8 cellular contexts compared by ENCODE assay signal in the genomic region with DNA sequence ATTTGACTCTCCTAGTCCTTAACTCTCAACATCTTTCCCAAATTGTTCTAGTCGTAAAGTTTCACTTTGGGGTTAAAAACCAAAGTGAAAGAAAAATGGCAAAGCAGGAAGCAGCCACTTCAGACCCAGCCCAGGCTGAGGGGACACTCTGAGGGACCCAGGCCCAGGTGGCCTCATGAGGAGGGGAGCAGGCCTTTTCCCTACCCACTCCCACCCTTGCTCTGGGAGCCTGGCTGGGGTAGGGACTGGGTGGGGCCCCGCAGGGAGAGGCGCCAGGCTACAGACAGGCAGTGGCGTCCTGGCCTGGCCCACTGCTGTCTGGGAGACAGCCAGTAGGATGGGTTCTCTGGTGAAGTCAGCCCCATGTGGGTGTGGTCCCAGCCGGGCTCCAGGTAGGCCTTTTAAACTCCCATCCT.
DNase-seq lines count a peak whose midpoint lies in the region; ATAC-seq and TF ChIP-seq lines count a peak whose summit lies in the region.

No MANE protein-coding gene starts in this region.

- DNase-seq in A172 (ENCODE audit: low spot score) (peak; percentile 71), H9 (peak; percentile 87), right atrium auricular region (ENCODE audit: low spot score) (no peak), HEK293T (ENCODE audit: extremely low spot score) (no peak), NCI-H2107 treated with DMSO at 0.1 percent for 48 hours (lab: John Stamatoyannopoulos, UW; ENCODE audit: unreplicated experiment) (no peak), midbrain (lab: John Stamatoyannopoulos, UW) (no peak)
- DNase-seq in activated CD8-positive, alpha-beta T cell treated with anti-CD3 and anti-CD28 coated beads for 36 hours, result peak; percentile 40
- peak; percentile 20 for DNase-seq in stimulated activated CD4-positive, alpha-beta T cell treated with anti-CD3 and anti-CD28 coated beads, Interleukin-4, amount 100 ng/mL, for 1 hour

- H4K91ac ChIP-seq in H9 (ENCODE audit: insufficient read length, low read depth, low read length), result no peak overlapping the region

- CTCF ChIA-PET in activated CD8-positive, alpha-beta T cell treated with anti-CD3 and anti-CD28 coated beads for 36 hours (lab: Charles Lee), result interaction anchor here (1.0 to 1.7 kb wide), 5 partner anchors 8 to 391 kb away, joined by 3 to 5 read pairs (median 4); a partner anchor contains a TSS
- CTCF ChIA-PET in HEK293T (lab: Yijun Ruan, JAX), result no interaction called here

- no peak overlapping the region for H3K23ac ChIP-seq in H9 (ENCODE audit: insufficient read length, low read depth, low read length)

- H4K5ac ChIP-seq in H9 (ENCODE audit: insufficient read length, low read depth, low read length), result no peak overlapping the region

- no peak overlapping the region for H4K8ac ChIP-seq in H9 (replicated peaks; ENCODE audit: insufficient read length, low read depth, low read length)

- no peak overlapping the region for H2BK15ac ChIP-seq in H9 (ENCODE audit: low read depth, low read length)

- H3T11ph ChIP-seq in H9 (ENCODE audit: low read length), result no peak overlapping the region

- no peaks in the 10 kb centered on the region for H3K27me3 ChIP-seq in H9 (ENCODE audit: insufficient read depth, low read length)
- no peaks in the 10 kb centered on the region for H3K27me3 ChIP-seq in right atrium auricular region

- H2BK120ac ChIP-seq in H9 (ENCODE audit: low read depth, low read length, poor library complexity, severe bottlenecking), result no peak overlapping the region

- no peaks in the 10 kb centered on the region for H3K27me3 Mint-ChIP-seq in H9 (ENCODE audit: low read depth)
- H3K27me3 Mint-ChIP-seq in activated CD8-positive, alpha-beta T cell treated with anti-CD3 and anti-CD28 coated beads for 36 hours, result no peaks in the 10 kb centered on the region

- H2BK5ac ChIP-seq in H9 (ENCODE audit: insufficient read length, low read length), result no peak overlapping the region

- peaks cover 30 to 42% of the 10 kb centered on the region in 2 experiments for H3K4me1 Mint-ChIP-seq in H9
- peaks cover 32% of the 10 kb centered on the region for H3K4me1 Mint-ChIP-seq in activated CD8-positive, alpha-beta T cell treated with anti-CD3 and anti-CD28 coated beads for 36 hours (ENCODE audit: low read depth)

- no peak overlapping the region for H3K9ac ChIP-seq in H9 (ENCODE audit: extremely low read depth, insufficient read length, low read length)

- H3K36me3 Mint-ChIP-seq in H9 (ENCODE audit: insufficient read depth in 1 of 3, low read depth in 3 of 3), result peaks cover 1 to 10% (median 9%) of the 10 kb centered on the region in 3 experiments; a peak in 4 of 7 replicates
- no peaks in the 10 kb centered on the region for H3K36me3 Mint-ChIP-seq in activated CD8-positive, alpha-beta T cell treated with anti-CD3 and anti-CD28 coated beads for 36 hours (ENCODE audit: low read depth)

- POLR2A ChIA-PET in activated CD8-positive, alpha-beta T cell treated with anti-CD3 and anti-CD28 coated beads for 36 hours (lab: Charles Lee), result no interaction called here
- POLR2A ChIA-PET in HEK293T (lab: Yijun Ruan, JAX), result no interaction called here

- H3K9me3 Mint-ChIP-seq in H9, result no peaks in the 10 kb centered on the region
- no peaks in the 10 kb centered on the region for H3K9me3 Mint-ChIP-seq in activated CD8-positive, alpha-beta T cell treated with anti-CD3 and anti-CD28 coated beads for 36 hours

- H3K4me2 ChIP-seq in H9 (ENCODE audit: insufficient read depth, insufficient read length, low read length), result no peak overlapping the region

- H3K4ac ChIP-seq in H9 (ENCODE audit: low read depth, low read length), result no peak overlapping the region

- H2BK12ac ChIP-seq in H9 (ENCODE audit: insufficient read length, low read depth, low read length), result no peak overlapping the region

- H3K9me3 ChIP-seq in H9 (ENCODE audit: control insufficient read depth, low read depth, low read length) (no peaks in the 10 kb centered on the region), right atrium auricular region (no peaks in the 10 kb centered on the region)

- no peak overlapping the region for H3K56ac ChIP-seq in H9 (ENCODE audit: insufficient read length, low read depth, low read length)

- H2AFZ ChIP-seq in H9 (ENCODE audit: low read length), result no peak overlapping the region

- H3K4me3 ChIP-seq in right atrium auricular region, result peak overlapping the region in 1 of 2 donors; percentile 25

- peak overlapping the region in 2 of 3 experiments; percentile 83 to 92; a peak in 4 of 7 replicates for H3K27ac Mint-ChIP-seq in H9
- peak overlapping the region; percentile 81 for H3K27ac Mint-ChIP-seq in activated CD8-positive, alpha-beta T cell treated with anti-CD3 and anti-CD28 coated beads for 36 hours

- no peak overlapping the region; a peak in 1 of 5 replicates for H3K4me3 Mint-ChIP-seq in H9
- H3K4me3 Mint-ChIP-seq in activated CD8-positive, alpha-beta T cell treated with anti-CD3 and anti-CD28 coated beads for 36 hours, result peak overlapping the region; percentile 66

- WGBS in H9 (ENCODE audit: extremely low coverage, insufficient read length, low lambda C conversion rate), result no CpG with 5 or more reads among the region's 5 CpGs

- no peak overlapping the region for H2BK20ac ChIP-seq in H9 (ENCODE audit: low read depth, low read length, poor library complexity, severe bottlenecking)

- ATAC-seq in activated CD8-positive, alpha-beta T cell treated with anti-CD3 and anti-CD28 coated beads for 36 hours, result peak; percentile 89

- H2AK5ac ChIP-seq in H9 (ENCODE audit: insufficient read length, low read length), result no peak overlapping the region

- no peaks in the 10 kb centered on the region for H4K20me1 ChIP-seq in H9 (ENCODE audit: control insufficient read depth, insufficient read depth, insufficient read length)

- H3K79me2 ChIP-seq in H9 (ENCODE audit: insufficient read depth, low read length), result peaks cover 5% of the 10 kb centered on the region; the same call in 1 of the 2 replicates

- intact Hi-C loops in activated CD8-positive, alpha-beta T cell treated with anti-CD3 and anti-CD28 coated beads for 36 hours (cut with micrococcal nuclease), result no loop called here

- H3K18ac ChIP-seq in H9 (ENCODE audit: insufficient read length, low read depth, low read length), result no peak overlapping the region

- H3K79me1 ChIP-seq in H9 (ENCODE audit: insufficient read depth, low read depth, low read length, poor library complexity, severe bottlenecking), result no peaks in the 10 kb centered on the region

- H3K14ac ChIP-seq in H9 (ENCODE audit: insufficient read depth, low read length), result no peak overlapping the region

- no peak overlapping the region for H3K27ac ChIP-seq in H9 (ENCODE audit: insufficient read length, low read depth, low read length)
- peak overlapping the region; percentile 71 to 76 for H3K27ac ChIP-seq in right atrium auricular region

- H3K36me3 ChIP-seq in right atrium auricular region, result no peaks in the 10 kb centered on the region

- H3K4me1 ChIP-seq in H9 (ENCODE audit: insufficient read depth, low read length) (no peaks in the 10 kb centered on the region), right atrium auricular region (peaks cover 0 to 82% of the 10 kb centered on the region in 2 donors)

- TF ChIP-seq CTCF in H9 (conservative IDR thresholded peaks at IDR 0.05) (no peak), right atrium auricular region (IDR thresholded peaks at IDR 0.05) (no peak)
- TF ChIP-seq CTCF in activated CD8-positive, alpha-beta T cell treated with anti-CD3 and anti-CD28 coated beads for 36 hours (IDR thresholded peaks at IDR 0.05), result no peak

- H3K23me2 ChIP-seq in H9 (ENCODE audit: insufficient read length, low read depth, low read length, poor library complexity, severe bottlenecking), result no peaks in the 10 kb centered on the region

TF ChIP-seq in HEK293T, 16 proteins besides CTCF, POLR2A, EP300 and RAD21:
- TF ChIP-seq SUZ12 (IDR thresholded peaks at IDR 0.05) (no peak), ARNT (IDR thresholded peaks at IDR 0.05) (no peak), BHLHE40 (IDR thresholded peaks at IDR 0.05; ENCODE audit: borderline replicate concordance) (no peak), NFRKB (IDR thresholded peaks at IDR 0.05) (no peak), TARDBP (IDR thresholded peaks at IDR 0.05) (no peak), L3MBTL2 (conservative IDR thresholded peaks at IDR 0.05) (no peak), HDGF (IDR thresholded peaks at IDR 0.05; ENCODE audit: borderline replicate concordance) (no peak), FOXA1 (IDR thresholded peaks at IDR 0.05) (no peak), ZNF384 (IDR thresholded peaks at IDR 0.05) (no peak), FOXM1 (IDR thresholded peaks at IDR 0.05; ENCODE audit: borderline replicate concordance) (no peak), SP1 (IDR thresholded peaks at IDR 0.05) (no peak), LEF1 (IDR thresholded peaks at IDR 0.05; ENCODE audit: borderline replicate concordance) (no peak), CTBP1 (IDR thresholded peaks at IDR 0.05; ENCODE audit: borderline replicate concordance) (no peak), ELF4 (IDR thresholded peaks at IDR 0.05) (no peak), FOXK2 (IDR thresholded peaks at IDR 0.05) (no peak)
- TF ChIP-seq, protein P1, sequence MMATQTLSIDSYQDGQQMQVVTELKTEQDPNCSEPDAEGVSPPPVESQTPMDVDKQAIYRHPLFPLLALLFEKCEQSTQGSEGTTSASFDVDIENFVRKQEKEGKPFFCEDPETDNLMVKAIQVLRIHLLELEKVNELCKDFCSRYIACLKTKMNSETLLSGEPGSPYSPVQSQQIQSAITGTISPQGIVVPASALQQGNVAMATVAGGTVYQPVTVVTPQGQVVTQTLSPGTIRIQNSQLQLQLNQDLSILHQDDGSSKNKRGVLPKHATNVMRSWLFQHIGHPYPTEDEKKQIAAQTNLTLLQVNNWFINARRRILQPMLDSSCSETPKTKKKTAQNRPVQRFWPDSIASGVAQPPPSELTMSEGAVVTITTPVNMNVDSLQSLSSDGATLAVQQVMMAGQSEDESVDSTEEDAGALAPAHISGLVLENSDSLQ (IDR thresholded peaks at IDR 0.05), result no peak

Comparison
In these comparisons a context has a peak if more than half of its experiments do, and no peak if none do; other contexts are left out.
1. DNase-seq: peak in A172 (single experiment), H9 (single experiment), activated CD8-positive, alpha-beta T cell treated with anti-CD3 and anti-CD28 coated beads for 36 hours (single experiment) and stimulated activated CD4-positive, alpha-beta T cell treated with anti-CD3 and anti-CD28 coated beads, Interleukin-4, amount 100 ng/mL, for 1 hour (single experiment); none in right atrium auricular region (single experiment), HEK293T (single experiment), NCI-H2107 treated with DMSO at 0.1 percent for 48 hours (single experiment) and midbrain (single experiment).